Comparison of ENCODE assay signal across 3 cellular contexts in the genomic region with DNA sequence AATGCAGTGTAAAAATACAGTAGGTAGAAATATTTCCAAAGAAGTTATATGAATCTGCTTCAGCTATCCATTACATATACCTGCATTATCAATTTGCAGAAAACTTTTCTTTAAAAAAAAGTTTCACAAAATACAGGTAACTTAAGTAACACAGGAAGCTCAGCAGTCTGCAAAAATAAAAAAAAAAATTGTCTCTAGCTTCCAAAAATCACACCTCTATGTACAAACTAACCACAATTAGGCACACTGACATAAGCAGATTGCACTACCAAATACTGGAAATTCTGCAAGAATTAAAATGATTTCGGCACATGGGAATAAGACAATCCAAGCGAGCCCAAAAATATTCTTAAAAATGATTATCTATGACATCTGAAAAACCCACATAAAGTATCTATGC.
"Had no signal": no experiment of that assay in that cellular context is flagged by ENCODE, and none has a peak within 500 bp of the region (broad histone marks: within the 10 kb centered on the region; RNA-seq: fewer than 3 reads in every experiment).

No MANE protein-coding gene starts in this region.

- H3K4me3 ChIP-seq: GM12878 had no signal

- DNase-seq: GDM1, GF-D8 had no signal

- ATAC-seq: GM12878 had no signal
